8 cellular contexts compared by ENCODE assay signal in genomic region chr10:97445722-97446639, GRCh38. TPM values are rescaled to one million over a fixed set of nuclear protein-coding genes. Genes with fewer than 3 reads are reported as not detected.
DNase-seq lines count a peak whose midpoint lies in the region; ATAC-seq and TF ChIP-seq lines count a peak whose summit lies in the region.

TSS of gene EXOSC1 (minus strand) at chr10:97446006. CDS start at chr10:97445985, 21 bp downstream.
TSS of gene ZDHHC16 (plus strand) at chr10:97446175. CDS start at chr10:97451676, 5,501 bp downstream.

- DNase-seq in CD1c-positive myeloid dendritic cell (ENCODE audit: extremely low spot score) (peak; percentile 97), NCI-H82 (lab: John Stamatoyannopoulos, UW) (peak; percentile 96), dorsolateral prefrontal cortex (peak; percentile 85 to 99 (median 97))
- DNase-seq in activated CD4-positive, alpha-beta T cell treated with anti-CD3 and anti-CD28 coated beads, Interleukin-2, amount 50 U/mL, for 48 hours, result peak; percentile 91 to 94
- DNase-seq in stimulated activated CD4-positive, alpha-beta T cell treated with anti-CD3 and anti-CD28 coated beads, Interleukin-4, amount 100 ng/mL, for 24 hours, result peak; percentile 95

- peak within 1 kb of the TSS; percentile 71 to 100 (median 93) for H3K4me3 ChIP-seq in dorsolateral prefrontal cortex
- H3K4me3 ChIP-seq in liver (ENCODE audit: low read depth in 1 of 3, low read length in 3 of 3), result peak within 1 kb of the TSS; percentile 75 to 98 (median 97)

- H3K36me3 ChIP-seq in liver (ENCODE audit: control insufficient read depth in 4 of 4, insufficient read depth in 3 of 4, low read depth in 1 of 4, low read length in 3 of 4), result peaks cover 0 to 6% (median 2%) of the 10 kb centered on the region in 4 donors

- H3K27ac ChIP-seq in dorsolateral prefrontal cortex (peak within 1 kb of the TSS in 51 of 59 donors; percentile 2 to 91 (median 74)), liver (ENCODE audit: low read depth in 1 of 2, low read length in 2 of 2) (peak within 1 kb of the TSS; percentile 56 to 57)

- no peaks in the 10 kb centered on the region for H3K9me3 ChIP-seq in liver (ENCODE audit: control insufficient read depth in 4 of 4, low read length in 3 of 4)

- under 1% methylated on average over 66 of the region's 66 CpGs for WGBS in liver

- TF ChIP-seq RAD21 in liver (IDR thresholded peaks at IDR 0.05), result peak in 1 of 2 donors; percentile 30

- intact Hi-C loops in dorsolateral prefrontal cortex (cut with DNase I), result loop anchor here (1.0 to 5.0 kb wide), 2 partner anchors 19 to 51 kb away; partner anchors contain the start of genes MMS19 (in 1 of the 2) and UBTD1 (in 1 of the 2)

- H3K4me1 ChIP-seq in liver (ENCODE audit: control insufficient read depth in 4 of 4, insufficient read depth in 4 of 4, low read length in 3 of 4), result peaks cover 10 to 31% (median 23%) of the 10 kb centered on the region in 4 donors

- peak in 53 of 56 donors; percentile 22 to 76 (median 54) for TF ChIP-seq CTCF in dorsolateral prefrontal cortex (IDR thresholded peaks at IDR 0.05 in 54 of 56, conservative IDR thresholded peaks at IDR 0.05 in 2 of 56; ENCODE audit: low read depth in 1 of 56, partially characterized antibody in 56 of 56)
- no peak for TF ChIP-seq CTCF in liver (IDR thresholded peaks at IDR 0.05; ENCODE audit: low read depth, low read length, missing input control)

- peak within 1 kb of the TSS; percentile 56 to 64 for H3K9ac ChIP-seq in liver (ENCODE audit: low read depth in 1 of 2, low read length in 2 of 2)

- ATAC-seq in GM19397 (IDR thresholded peaks at IDR 0.05; ENCODE audit: unreplicated experiment) (peak; percentile 95), HG03571 (IDR thresholded peaks at IDR 0.05; ENCODE audit: unreplicated experiment) (peak; percentile 96)

- H3K27me3 ChIP-seq in dorsolateral prefrontal cortex, result no peaks in the 10 kb centered on the region
- no peaks in the 10 kb centered on the region for H3K27me3 ChIP-seq in liver (ENCODE audit: control insufficient read depth in 4 of 4, insufficient read depth in 4 of 4, low read length in 3 of 4)

TF ChIP-seq in liver, 16 proteins besides CTCF, POLR2A, EP300 and RAD21:
- TF ChIP-seq, protein P1, sequence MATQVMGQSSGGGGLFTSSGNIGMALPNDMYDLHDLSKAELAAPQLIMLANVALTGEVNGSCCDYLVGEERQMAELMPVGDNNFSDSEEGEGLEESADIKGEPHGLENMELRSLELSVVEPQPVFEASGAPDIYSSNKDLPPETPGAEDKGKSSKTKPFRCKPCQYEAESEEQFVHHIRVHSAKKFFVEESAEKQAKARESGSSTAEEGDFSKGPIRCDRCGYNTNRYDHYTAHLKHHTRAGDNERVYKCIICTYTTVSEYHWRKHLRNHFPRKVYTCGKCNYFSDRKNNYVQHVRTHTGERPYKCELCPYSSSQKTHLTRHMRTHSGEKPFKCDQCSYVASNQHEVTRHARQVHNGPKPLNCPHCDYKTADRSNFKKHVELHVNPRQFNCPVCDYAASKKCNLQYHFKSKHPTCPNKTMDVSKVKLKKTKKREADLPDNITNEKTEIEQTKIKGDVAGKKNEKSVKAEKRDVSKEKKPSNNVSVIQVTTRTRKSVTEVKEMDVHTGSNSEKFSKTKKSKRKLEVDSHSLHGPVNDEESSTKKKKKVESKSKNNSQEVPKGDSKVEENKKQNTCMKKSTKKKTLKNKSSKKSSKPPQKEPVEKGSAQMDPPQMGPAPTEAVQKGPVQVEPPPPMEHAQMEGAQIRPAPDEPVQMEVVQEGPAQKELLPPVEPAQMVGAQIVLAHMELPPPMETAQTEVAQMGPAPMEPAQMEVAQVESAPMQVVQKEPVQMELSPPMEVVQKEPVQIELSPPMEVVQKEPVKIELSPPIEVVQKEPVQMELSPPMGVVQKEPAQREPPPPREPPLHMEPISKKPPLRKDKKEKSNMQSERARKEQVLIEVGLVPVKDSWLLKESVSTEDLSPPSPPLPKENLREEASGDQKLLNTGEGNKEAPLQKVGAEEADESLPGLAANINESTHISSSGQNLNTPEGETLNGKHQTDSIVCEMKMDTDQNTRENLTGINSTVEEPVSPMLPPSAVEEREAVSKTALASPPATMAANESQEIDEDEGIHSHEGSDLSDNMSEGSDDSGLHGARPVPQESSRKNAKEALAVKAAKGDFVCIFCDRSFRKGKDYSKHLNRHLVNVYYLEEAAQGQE (IDR thresholded peaks at IDR 0.05), result peak; percentile 52
- TF ChIP-seq YY1 (IDR thresholded peaks at IDR 0.05) (peak; percentile 98), NR2F2 (IDR thresholded peaks at IDR 0.05) (no peak), FOXA2 (IDR thresholded peaks at IDR 0.05) (no peak), TAF1 (conservative IDR thresholded peaks at IDR 0.05) (no peak), ZBTB33 (IDR thresholded peaks at IDR 0.05) (no peak), HNF4G (IDR thresholded peaks at IDR 0.05) (no peak), EGR1 (IDR thresholded peaks at IDR 0.05; ENCODE audit: low read depth in 2 of 2) (peak; percentile 95 to 99), MAX (IDR thresholded peaks at IDR 0.05) (peak; percentile 75), RXRA (IDR thresholded peaks at IDR 0.05) (peak; percentile 31 to 51), GABPA (IDR thresholded peaks at IDR 0.05 in 1 of 2, conservative IDR thresholded peaks at IDR 0.05 in 1 of 2) (peak in 1 of 2 donors; percentile 73), HNF4A (conservative IDR thresholded peaks at IDR 0.05) (peak; percentile 19 to 47), FOXA1 (IDR thresholded peaks at IDR 0.05) (no peak), SP1 (IDR thresholded peaks at IDR 0.05) (peak; percentile 78), JUND (IDR thresholded peaks at IDR 0.05) (peak in 1 of 2 donors; percentile 9)
- TF ChIP-seq, protein P2, sequence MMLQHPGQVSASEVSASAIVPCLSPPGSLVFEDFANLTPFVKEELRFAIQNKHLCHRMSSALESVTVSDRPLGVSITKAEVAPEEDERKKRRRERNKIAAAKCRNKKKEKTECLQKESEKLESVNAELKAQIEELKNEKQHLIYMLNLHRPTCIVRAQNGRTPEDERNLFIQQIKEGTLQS (IDR thresholded peaks at IDR 0.05), result no peak

RNA-seq across cellular contexts. Expression of gene EXOSC1, which starts in this region (rescaled TPM):
- 10 to 100 TPM; 23.5 to 46.9 (median 33.8) TPM for total RNA-seq in dorsolateral prefrontal cortex
- 10 to 100 TPM; 11.2 to 12.2 TPM for total RNA-seq in liver
- 10 to 100 TPM; 16.7 to 25.9 TPM for polyA plus RNA-seq in liver

RNA-seq across cellular contexts. Expression of gene ZDHHC16, which starts in this region (rescaled TPM):
- total RNA-seq in dorsolateral prefrontal cortex (10 to 100 TPM; 22.2 to 46.8 (median 31.1) TPM), liver (10 to 100 TPM; 18.0 to 24.9 TPM)
- polyA plus RNA-seq in liver, result 10 to 100 TPM; 20.8 to 27.2 TPM

Comparison
In these comparisons a context has a peak if more than half of its experiments do, and no peak if none do; other contexts are left out.
1. Peak in every context shown above with its lines: DNase-seq, ATAC-seq, H3K4me3 ChIP-seq and H3K27ac ChIP-seq.